In the genomic region with DNA sequence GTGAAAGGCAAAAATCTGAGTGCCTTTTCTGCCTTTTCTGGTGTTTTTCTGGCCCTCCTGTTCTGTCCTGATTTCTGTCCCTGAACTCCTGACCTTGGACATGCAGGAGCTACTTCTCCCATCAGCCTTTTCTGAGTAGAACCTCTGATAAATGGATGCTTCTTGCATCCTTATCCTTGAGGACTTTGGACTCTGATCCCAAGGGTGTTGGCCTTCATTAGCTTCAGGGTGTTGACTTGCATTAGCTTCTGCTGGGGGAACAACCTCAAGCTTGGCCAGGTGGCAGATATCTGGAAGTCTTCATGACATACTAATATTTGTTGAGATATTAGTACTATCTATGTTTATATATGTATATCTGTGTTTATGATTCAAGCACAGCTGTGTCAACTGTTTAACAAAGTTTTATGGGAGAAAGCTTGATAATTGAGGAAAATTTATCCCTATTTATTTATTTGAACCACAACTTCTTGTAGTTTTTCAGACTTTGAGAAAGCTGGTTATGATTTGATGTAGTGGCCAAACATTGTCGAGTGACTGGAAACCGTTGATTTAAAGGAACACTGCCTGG, we compare ENCODE assay signal across 25 cellular contexts.
A peak's percentile ranks its signal among the peaks of the same experiment; 100 is the strongest.
DNase-seq lines count a peak whose midpoint lies in the region; ATAC-seq lines count a peak whose summit lies in the region.
"Had no signal": no experiment of that assay in that cellular context is flagged by ENCODE, and none has a peak within 500 bp of the region (broad histone marks: within the 10 kb centered on the region; RNA-seq: fewer than 3 reads in every experiment).

No MANE protein-coding gene starts in this region.

- no peaks in the 10 kb centered on the region for H3K9me3 Mint-ChIP-seq in CD4-positive, CD25-positive, alpha-beta regulatory T cell
- no peaks in the 10 kb centered on the region for H3K9me3 Mint-ChIP-seq in IgD-negative memory B cell
- no peaks in the 10 kb centered on the region for H3K9me3 Mint-ChIP-seq in activated T-helper 17 cell treated with anti-CD3 and anti-CD28 coated beads, Interleukin-2, amount 50 U/mL, for 72 hours
- H3K9me3 Mint-ChIP-seq in natural killer cell treated with Interleukin-12 subunit alpha and Interleukin-12 subunit beta and Interleukin-15 and Interleukin-18, amount 100 ng/mL, for 72 hours, result no peaks in the 10 kb centered on the region
- H3K9me3 Mint-ChIP-seq: activated CD4-positive, alpha-beta memory T cell treated with anti-CD3 and anti-CD28 coated beads for 36 hours; immature natural killer cell; neural crest cell; WTC11 had no signal

- no peaks in the 10 kb centered on the region for H3K9me3 ChIP-seq in CD4-positive, CD25-positive, alpha-beta regulatory T cell (ENCODE audit: control insufficient read depth in 2 of 2, low read length in 2 of 2)
- H3K9me3 ChIP-seq: Caco-2, right lobe of liver, uterus had no signal

- no peak for DNase-seq in CD4-positive, CD25-positive, alpha-beta regulatory T cell
- no peak for DNase-seq in natural killer cell treated with Interleukin-12 subunit alpha and Interleukin-12 subunit beta and Interleukin-15 and Interleukin-18, amount 100 ng/mL, for 72 hours (ENCODE audit: low spot score)
- DNase-seq in iPS-NIHi11 (ENCODE audit: low spot score) (no peak), SHP77 treated with DMSO at 0.1 percent for 48 hours (lab: John Stamatoyannopoulos, UW) (no peak), NCI-H69 (lab: John Stamatoyannopoulos, UW) (no peak)
- DNase-seq: activated CD4-positive, alpha-beta memory T cell treated with anti-CD3 and anti-CD28 coated beads for 36 hours; activated naive CD4-positive, alpha-beta T cell treated with Interleukin-2 at 50 U/mL for 16 hours; anterior cingulate cortex; DND-41; foreskin keratinocyte; immature natural killer cell; left ventricle myocardium superior; NCI-H1105 treated with DMSO at 0.1 percent for 48 hours; NCI-H2081 treated with DMSO at 0.1 percent for 48 hours; NCI-H446; posterior cingulate gyrus; right lobe of liver; T-helper 9 cell; uterus had no signal

- H3K27ac Mint-ChIP-seq in CD4-positive, CD25-positive, alpha-beta regulatory T cell, result peak overlapping the region; percentile 80 to 88 (median 85)
- H3K27ac Mint-ChIP-seq in IgD-negative memory B cell, result peak overlapping the region in 2 of 3 donors; percentile 40 to 93
- no peak overlapping the region for H3K27ac Mint-ChIP-seq in activated T-helper 17 cell treated with anti-CD3 and anti-CD28 coated beads, Interleukin-2, amount 50 U/mL, for 72 hours
- H3K27ac Mint-ChIP-seq in natural killer cell treated with Interleukin-12 subunit alpha and Interleukin-12 subunit beta and Interleukin-15 and Interleukin-18, amount 100 ng/mL, for 72 hours, result peak overlapping the region; percentile 64 to 84
- H3K27ac Mint-ChIP-seq: activated CD4-positive, alpha-beta memory T cell treated with anti-CD3 and anti-CD28 coated beads for 36 hours; WTC11 had no signal

- no peaks in the 10 kb centered on the region for H3K27me3 ChIP-seq in CD4-positive, CD25-positive, alpha-beta regulatory T cell (ENCODE audit: control insufficient read depth, insufficient read depth, low read length)
- H3K27me3 ChIP-seq: foreskin keratinocyte, right lobe of liver, uterus had no signal

- no peak for ATAC-seq in CD4-positive, CD25-positive, alpha-beta regulatory T cell (ENCODE audit: low read depth in 2 of 2)
- no peak for ATAC-seq in activated T-helper 17 cell treated with anti-CD3 and anti-CD28 coated beads, Interleukin-2, amount 50 U/mL, for 72 hours (replicated peaks)
- ATAC-seq in natural killer cell treated with Interleukin-12 subunit alpha and Interleukin-12 subunit beta and Interleukin-15 and Interleukin-18, amount 100 ng/mL, for 72 hours, result no peak
- ATAC-seq: foreskin keratinocyte, left ventricle myocardium superior, WTC11 had no signal

- H3K36me3 ChIP-seq in CD4-positive, CD25-positive, alpha-beta regulatory T cell (ENCODE audit: control insufficient read depth, insufficient read depth, low read length), result peaks cover 3% of the 10 kb centered on the region
- H3K36me3 ChIP-seq: right lobe of liver, uterus had no signal

- peaks cover 71% of the 10 kb centered on the region for H3K4me1 ChIP-seq in CD4-positive, CD25-positive, alpha-beta regulatory T cell (ENCODE audit: control insufficient read depth, insufficient read depth, low read length, poor library complexity, severe bottlenecking)
- H3K4me1 ChIP-seq: Caco-2, right lobe of liver, uterus had no signal

- H3K36me3 Mint-ChIP-seq in CD4-positive, CD25-positive, alpha-beta regulatory T cell, result peaks cover 16% of the 10 kb centered on the region
- peaks cover 4% of the 10 kb centered on the region for H3K36me3 Mint-ChIP-seq in IgD-negative memory B cell
- no peaks in the 10 kb centered on the region for H3K36me3 Mint-ChIP-seq in activated T-helper 17 cell treated with anti-CD3 and anti-CD28 coated beads, Interleukin-2, amount 50 U/mL, for 72 hours (ENCODE audit: low read depth)
- no peaks in the 10 kb centered on the region for H3K36me3 Mint-ChIP-seq in natural killer cell treated with Interleukin-12 subunit alpha and Interleukin-12 subunit beta and Interleukin-15 and Interleukin-18, amount 100 ng/mL, for 72 hours
- H3K36me3 Mint-ChIP-seq: activated CD4-positive, alpha-beta memory T cell treated with anti-CD3 and anti-CD28 coated beads for 36 hours; immature natural killer cell; WTC11 had no signal

- peak overlapping the region; percentile 23 for H3K4me3 ChIP-seq in CD4-positive, CD25-positive, alpha-beta regulatory T cell (ENCODE audit: low read depth, low read length)
- H3K4me3 ChIP-seq: right lobe of liver, SK-N-MC, uterus had no signal

- peak overlapping the region; percentile 43 for H3K27ac ChIP-seq in CD4-positive, CD25-positive, alpha-beta regulatory T cell (ENCODE audit: insufficient read depth, low read length, poor library complexity, severe bottlenecking)
- H3K27ac ChIP-seq: foreskin keratinocyte, right lobe of liver, SK-N-MC, uterus had no signal

- H3K4me1 Mint-ChIP-seq in CD4-positive, CD25-positive, alpha-beta regulatory T cell, result peaks cover 63 to 97% (median 85%) of the 10 kb centered on the region in 4 donors
- H3K4me1 Mint-ChIP-seq in IgD-negative memory B cell, result peaks cover 47 to 75% (median 64%) of the 10 kb centered on the region in 3 donors
- peaks cover 63% of the 10 kb centered on the region for H3K4me1 Mint-ChIP-seq in activated T-helper 17 cell treated with anti-CD3 and anti-CD28 coated beads, Interleukin-2, amount 50 U/mL, for 72 hours
- H3K4me1 Mint-ChIP-seq in natural killer cell treated with Interleukin-12 subunit alpha and Interleukin-12 subunit beta and Interleukin-15 and Interleukin-18, amount 100 ng/mL, for 72 hours (ENCODE audit: low read depth in 2 of 2), result peaks cover 81 to 89% of the 10 kb centered on the region in 2 donors

- H3K4me3 Mint-ChIP-seq in CD4-positive, CD25-positive, alpha-beta regulatory T cell, result peak overlapping the region in 3 of 4 donors; percentile 40 to 57 (median 45)
- H3K4me3 Mint-ChIP-seq in IgD-negative memory B cell, result peak overlapping the region in 1 of 4 donors; percentile 67
- peak overlapping the region; percentile 45 for H3K4me3 Mint-ChIP-seq in activated T-helper 17 cell treated with anti-CD3 and anti-CD28 coated beads, Interleukin-2, amount 50 U/mL, for 72 hours
- peak overlapping the region; percentile 78 for H3K4me3 Mint-ChIP-seq in natural killer cell treated with Interleukin-12 subunit alpha and Interleukin-12 subunit beta and Interleukin-15 and Interleukin-18, amount 100 ng/mL, for 72 hours
- H3K4me3 Mint-ChIP-seq: activated CD4-positive, alpha-beta memory T cell treated with anti-CD3 and anti-CD28 coated beads for 36 hours; neural crest cell; WTC11 had no signal

- H3K27me3 Mint-ChIP-seq in CD4-positive, CD25-positive, alpha-beta regulatory T cell, result no peaks in the 10 kb centered on the region
- H3K27me3 Mint-ChIP-seq in IgD-negative memory B cell, result peaks cover 3% of the 10 kb centered on the region
- no peaks in the 10 kb centered on the region for H3K27me3 Mint-ChIP-seq in activated T-helper 17 cell treated with anti-CD3 and anti-CD28 coated beads, Interleukin-2, amount 50 U/mL, for 72 hours
- no peaks in the 10 kb centered on the region for H3K27me3 Mint-ChIP-seq in natural killer cell treated with Interleukin-12 subunit alpha and Interleukin-12 subunit beta and Interleukin-15 and Interleukin-18, amount 100 ng/mL, for 72 hours
- H3K27me3 Mint-ChIP-seq: activated CD4-positive, alpha-beta memory T cell treated with anti-CD3 and anti-CD28 coated beads for 36 hours had no signal
